Comparison of ENCODE assay signal across 24 cellular contexts in genomic region chr3:17013050-17013449, GRCh38.
DNase-seq lines count a peak whose midpoint lies in the region; ATAC-seq, FAIRE-seq and TF ChIP-seq lines count a peak whose summit lies in the region.
"Had no signal": no experiment of that assay in that cellular context is flagged by ENCODE, and none has a peak within 500 bp of the region (broad histone marks: within the 10 kb centered on the region; RNA-seq: fewer than 3 reads in every experiment).

No MANE protein-coding gene starts in this region.

- peak; percentile 64 for DNase-seq in G401 (ENCODE audit: low spot score)
- peak; percentile 17 for DNase-seq in cerebellum (ENCODE audit: low spot score)
- DNase-seq in pancreas, result no peak
- no peak for DNase-seq in amygdala (lab: John Stamatoyannopoulos, UW)
- DNase-seq in upper lobe of left lung, result no peak
- DNase-seq: activated CD4-positive, CD25-positive, alpha-beta regulatory T cell; BE2C; central memory CD4-positive, alpha-beta T cell; GF-D8; mesendoderm; natural killer cell; NCI-H187; NCI-H524 treated with DMSO at 0.1 percent for 48 hours; OCI-M1; SIG-M5; stimulated activated CD4-positive, alpha-beta T cell treated with anti-CD3 and anti-CD28 coated beads, Interleukin-12 subunit alpha, Interleukin-12 subunit beta, amount 100 ng/mL, for 4 hours had no signal

- H3K36me3 ChIP-seq in pancreas (no peaks in the 10 kb centered on the region), upper lobe of left lung (peaks cover 0 to 21% (median 0%) of the 10 kb centered on the region in 4 donors)
- H3K36me3 ChIP-seq: BE2C, thoracic aorta had no signal

- H3K27me3 ChIP-seq in pancreas, result no peaks in the 10 kb centered on the region
- no peaks in the 10 kb centered on the region for H3K27me3 ChIP-seq in upper lobe of left lung
- H3K27me3 ChIP-seq: BE2C had no signal

- intact Hi-C loops in pancreas (cut with DNase I), result no loop called here

- H3K4me3 ChIP-seq in pancreas, result no peak overlapping the region
- H3K4me3 ChIP-seq in upper lobe of left lung, result no peak overlapping the region
- H3K4me3 ChIP-seq: thoracic aorta had no signal

- TF ChIP-seq EP300 in upper lobe of left lung (IDR thresholded peaks at IDR 0.05), result no peak

- FAIRE-seq in pancreas (lab: Jason Lieb, UNC), result no peak
- FAIRE-seq: D721Med, keratinocyte had no signal

- peak overlapping the region; percentile 26 to 71 (median 56) for H3K27ac ChIP-seq in pancreas
- H3K27ac ChIP-seq in upper lobe of left lung, result no peak overlapping the region
- H3K27ac ChIP-seq: HL-60, thoracic aorta had no signal

- no peak for TF ChIP-seq POLR2A in upper lobe of left lung (IDR thresholded peaks at IDR 0.05)

- ATAC-seq in HG03039 (IDR thresholded peaks at IDR 0.05; ENCODE audit: unreplicated experiment) (peak; percentile 10), pancreas (peak in 2 of 4 donors; percentile 8 to 22), HG02610 (IDR thresholded peaks at IDR 0.05; ENCODE audit: unreplicated experiment) (no peak), SK-N-SH treated with all-trans-retinoic acid at 6 μM for 48 hours (no peak), upper lobe of left lung (ENCODE audit: low FRiP score in 2 of 2) (no peak)
- ATAC-seq: natural killer cell; stimulated activated effector memory CD8-positive, alpha-beta T cell treated with anti-CD3 and anti-CD28 coated beads, Interleukin-12 subunit alpha, Interleukin-12 subunit beta, amount 100 ng/mL, for 72 hours had no signal

- no peak for TF ChIP-seq CTCF in pancreas (IDR thresholded peaks at IDR 0.05)
- no peak for TF ChIP-seq CTCF in upper lobe of left lung (IDR thresholded peaks at IDR 0.05)

- no peaks in the 10 kb centered on the region for H3K9me3 ChIP-seq in pancreas
- no peaks in the 10 kb centered on the region for H3K9me3 ChIP-seq in upper lobe of left lung
- H3K9me3 ChIP-seq: BE2C, thoracic aorta had no signal

- in situ Hi-C loops in G401 (cut with HindIII; ENCODE audit: low sequenced_read_pairs), result no loop called here

- H3K4me1 ChIP-seq in pancreas (peaks cover 34 to 45% (median 38%) of the 10 kb centered on the region in 3 donors), upper lobe of left lung (peaks cover 0 to 6% (median 2%) of the 10 kb centered on the region in 4 donors)
- H3K4me1 ChIP-seq: BE2C had no signal

- WGBS in pancreas, 2 donors, result 54 to 55% methylated on average over 2 of the region's 2 CpGs
- 77 to 92% methylated on average over 2 of the region's 2 CpGs for whole genome bisulfite sequencing in upper lobe of left lung, 2 donors

TF ChIP-seq in SK-N-SH treated with all-trans-retinoic acid at 6 μM for 48 hours, 23 proteins besides CTCF, POLR2A, EP300 and RAD21:
- no peak for TF ChIP-seq ISL1 (CRISPR knock-in tag; IDR thresholded peaks at IDR 0.05)
- no peak for TF ChIP-seq ZNF70 (CRISPR knock-in tag; IDR thresholded peaks at IDR 0.05)
- no peak for TF ChIP-seq PPARA (CRISPR knock-in tag; IDR thresholded peaks at IDR 0.05; ENCODE audit: borderline replicate concordance)
- no peak for TF ChIP-seq POU6F1 (CRISPR knock-in tag; IDR thresholded peaks at IDR 0.05; ENCODE audit: borderline replicate concordance, low read depth)
- TF ChIP-seq CREB5 (CRISPR knock-in tag; IDR thresholded peaks at IDR 0.05; ENCODE audit: low read depth), result no peak
- no peak for TF ChIP-seq PATZ1 (CRISPR knock-in tag; IDR thresholded peaks at IDR 0.05; ENCODE audit: borderline replicate concordance)
- no peak for TF ChIP-seq TCF4 (CRISPR knock-in tag; IDR thresholded peaks at IDR 0.05; ENCODE audit: borderline replicate concordance)
- TF ChIP-seq OSR1 (CRISPR knock-in tag; IDR thresholded peaks at IDR 0.05), result no peak
- no peak for TF ChIP-seq ZNF8 (CRISPR knock-in tag; IDR thresholded peaks at IDR 0.05)
- TF ChIP-seq CSDC2 (CRISPR knock-in tag; IDR thresholded peaks at IDR 0.05), result no peak
- TF ChIP-seq TSHZ2 (CRISPR knock-in tag; IDR thresholded peaks at IDR 0.05), result no peak
- no peak for TF ChIP-seq ZFP30 (CRISPR knock-in tag; IDR thresholded peaks at IDR 0.05)
- TF ChIP-seq SNAI2 (CRISPR knock-in tag; IDR thresholded peaks at IDR 0.05), result no peak
- TF ChIP-seq RARB (CRISPR knock-in tag; IDR thresholded peaks at IDR 0.05), result no peak
- no peak for TF ChIP-seq ZNF565 (CRISPR knock-in tag; conservative IDR thresholded peaks at IDR 0.05; ENCODE audit: low read depth)
- TF ChIP-seq TOX (CRISPR knock-in tag; IDR thresholded peaks at IDR 0.05; ENCODE audit: borderline replicate concordance), result no peak
- no peak for TF ChIP-seq BACH2 (CRISPR knock-in tag; IDR thresholded peaks at IDR 0.05; ENCODE audit: borderline replicate concordance)
- no peak for TF ChIP-seq ZFP3 (CRISPR knock-in tag; IDR thresholded peaks at IDR 0.05)
- no peak for TF ChIP-seq ZC3H10 (CRISPR knock-in tag; IDR thresholded peaks at IDR 0.05)

Comparison
In these comparisons a context has a peak if more than half of its experiments do, and no peak if none do; other contexts are left out.
1. DNase-seq: peak in G401 (single experiment) and cerebellum (single experiment); none in pancreas (0 of 6), amygdala (0 of 56) and upper lobe of left lung (0 of 2).
2. H3K27ac ChIP-seq: peak in pancreas (4 of 4); none in upper lobe of left lung (0 of 4).